13 cellular contexts compared by ENCODE assay signal in genomic region chr17:18432206-18432605, GRCh38. TPM values are rescaled to one million over a fixed set of nuclear protein-coding genes. Genes with fewer than 3 reads are reported as not detected.
"Had no signal": no experiment of that assay in that cellular context is flagged by ENCODE, and none has a peak within 500 bp of the region (broad histone marks: within the 10 kb centered on the region; RNA-seq: fewer than 3 reads in every experiment).

No MANE protein-coding gene starts in this region.

RNA-seq across cellular contexts. Expression of gene LGALS9C, which starts 44.4 kb away (rescaled TPM):
- total RNA-seq: hepatocyte, kidney, kidney epithelial cell, left cardiac atrium, left ventricle myocardium inferior, left ventricle myocardium superior, lung microvascular endothelial cell, mesenteric fat pad, mesothelial cell of epicardium, myocyte had no signal
- polyA plus RNA-seq: hepatocyte, mammary epithelial cell had no signal

RNA-seq across cellular contexts. Expression of gene EVPLL, which starts 54.6 kb away (rescaled TPM):
- total RNA-seq: hepatocyte, left cardiac atrium, left ventricle myocardium inferior, left ventricle myocardium superior, lung microvascular endothelial cell, mesothelial cell of epicardium, mononuclear cell, myocyte had no signal
- polyA plus RNA-seq: hepatocyte, immature natural killer cell, mammary epithelial cell had no signal
